23 cellular contexts compared by ENCODE assay signal in the genomic region with DNA sequence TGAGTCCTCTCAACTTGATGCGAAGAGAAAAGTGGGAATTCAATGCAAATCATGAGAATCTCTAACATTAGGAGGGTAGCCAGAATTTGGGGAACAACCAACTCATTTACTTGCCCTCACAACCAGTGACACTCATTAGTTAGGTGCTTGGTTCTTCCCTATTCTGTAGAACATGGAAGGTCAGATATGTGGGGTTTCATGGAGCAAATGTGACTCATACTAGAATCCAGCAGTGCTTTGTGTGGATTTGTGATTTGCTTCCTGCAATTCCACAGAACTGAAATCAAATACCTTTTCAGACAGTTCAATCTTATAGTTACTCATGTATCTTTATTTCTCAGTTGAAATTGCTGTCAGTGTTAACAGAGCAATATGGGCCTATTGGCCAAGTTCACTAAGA. TPM values are rescaled to one million over a fixed set of nuclear protein-coding genes. Genes with fewer than 3 reads are reported as not detected.
"Had no signal": no experiment of that assay in that cellular context is flagged by ENCODE, and none has a peak within 500 bp of the region (broad histone marks: within the 10 kb centered on the region; RNA-seq: fewer than 3 reads in every experiment).

No MANE protein-coding gene starts in this region.

- H3K36me3 Mint-ChIP-seq: activated naive CD4-positive, alpha-beta T cell treated with anti-CD3 and anti-CD28 coated beads, Interleukin-2, amount 50 U/mL, for 24 hours; memory B cell; naive thymus-derived CD8-positive, alpha-beta T cell; stimulated activated memory B cell treated with anti-CD40 and anti-IgM and Interleukin-4, amounts not matched to agents 10 μg/mL and 1 μg/mL and 100 μg/mL, for 72 hours had no signal

- DNase-seq: activated CD4-positive, alpha-beta T cell treated with anti-CD3 and anti-CD28 coated beads for 36 hours; activated CD8-positive, alpha-beta memory T cell treated with anti-CD3 and anti-CD28 coated beads, Interleukin-2, amount 50 U/mL, for 4 hours; activated CD8-positive, alpha-beta T cell treated with anti-CD3 and anti-CD28 coated beads for 36 hours; activated effector memory CD4-positive, alpha-beta T cell treated with anti-CD3 and anti-CD28 coated beads, Interleukin-2, amount 50 U/mL, for 16 hours; activated T-cell treated with anti-CD3 and anti-CD28 coated beads, Interleukin-2, amount 50 U/mL, for 48 hours; adrenal gland; caudate nucleus; colonic mucosa; effector CD8-positive, alpha-beta T cell; kidney; left ventricle myocardium inferior; naive thymus-derived CD8-positive, alpha-beta T cell; thyroid gland; WERI-Rb-1 had no signal

- H3K4me1 ChIP-seq: colonic mucosa, left ventricle myocardium inferior, parathyroid adenoma had no signal

- H3K9me3 ChIP-seq: adrenal gland, colonic mucosa, left ventricle myocardium inferior, neutrophil, thyroid gland had no signal

- H3K9me3 Mint-ChIP-seq: activated CD8-positive, alpha-beta T cell treated with anti-CD3 and anti-CD28 coated beads for 36 hours; activated naive CD4-positive, alpha-beta T cell treated with anti-CD3 and anti-CD28 coated beads, Interleukin-2, amount 50 U/mL, for 24 hours; memory B cell; naive thymus-derived CD8-positive, alpha-beta T cell; stimulated activated memory B cell treated with anti-CD40 and anti-IgM and Interleukin-4, amounts not matched to agents 10 μg/mL and 1 μg/mL and 100 μg/mL, for 72 hours had no signal

- H3K27me3 ChIP-seq: adrenal gland, colonic mucosa, hepatocyte, thyroid gland had no signal

- H3K36me3 ChIP-seq: adrenal gland, colonic mucosa, left ventricle myocardium inferior, neutrophil, thyroid gland, WERI-Rb-1 had no signal

- H3K4me3 ChIP-seq: adrenal gland, colonic mucosa, hepatocyte, left ventricle myocardium inferior, thyroid gland had no signal

- H3K27ac Mint-ChIP-seq: activated CD4-positive, alpha-beta T cell treated with anti-CD3 and anti-CD28 coated beads for 36 hours; activated CD8-positive, alpha-beta T cell treated with anti-CD3 and anti-CD28 coated beads for 36 hours; activated naive CD4-positive, alpha-beta T cell treated with anti-CD3 and anti-CD28 coated beads, Interleukin-2, amount 50 U/mL, for 24 hours; memory B cell; stimulated activated memory B cell treated with anti-CD40 and anti-IgM and Interleukin-4, amounts not matched to agents 10 μg/mL and 1 μg/mL and 100 μg/mL, for 72 hours had no signal

- H3K27ac ChIP-seq: adrenal gland, colonic mucosa, hepatocyte, left ventricle myocardium inferior, neutrophil, parathyroid adenoma, thyroid gland, WERI-Rb-1 had no signal

- ATAC-seq: activated CD4-positive, alpha-beta T cell treated with anti-CD3 and anti-CD28 coated beads for 36 hours; activated CD8-positive, alpha-beta T cell treated with anti-CD3 and anti-CD28 coated beads for 36 hours; naive thymus-derived CD8-positive, alpha-beta T cell; stimulated activated memory B cell treated with anti-CD40 and anti-IgM and Interleukin-4, amounts not matched to agents 10 μg/mL and 1 μg/mL and 100 μg/mL, for 72 hours had no signal

- H3K27me3 Mint-ChIP-seq: activated CD4-positive, alpha-beta T cell treated with anti-CD3 and anti-CD28 coated beads for 36 hours; activated CD8-positive, alpha-beta T cell treated with anti-CD3 and anti-CD28 coated beads for 36 hours; activated naive CD4-positive, alpha-beta T cell treated with anti-CD3 and anti-CD28 coated beads, Interleukin-2, amount 50 U/mL, for 24 hours; memory B cell; naive thymus-derived CD8-positive, alpha-beta T cell; stimulated activated memory B cell treated with anti-CD40 and anti-IgM and Interleukin-4, amounts not matched to agents 10 μg/mL and 1 μg/mL and 100 μg/mL, for 72 hours had no signal

- H3K4me3 Mint-ChIP-seq: activated CD4-positive, alpha-beta T cell treated with anti-CD3 and anti-CD28 coated beads for 36 hours; activated CD8-positive, alpha-beta T cell treated with anti-CD3 and anti-CD28 coated beads for 36 hours; activated naive CD4-positive, alpha-beta T cell treated with anti-CD3 and anti-CD28 coated beads, Interleukin-2, amount 50 U/mL, for 24 hours; memory B cell; naive thymus-derived CD8-positive, alpha-beta T cell; stimulated activated memory B cell treated with anti-CD40 and anti-IgM and Interleukin-4, amounts not matched to agents 10 μg/mL and 1 μg/mL and 100 μg/mL, for 72 hours had no signal

RNA-seq across cellular contexts. Expression of a gene that starts 45.5 kb away (rescaled TPM):
- total RNA-seq: activated CD4-positive, alpha-beta T cell treated with anti-CD3 and anti-CD28 coated beads for 36 hours; activated CD8-positive, alpha-beta T cell treated with anti-CD3 and anti-CD28 coated beads for 36 hours; adrenal gland; colonic mucosa; hepatocyte; kidney; left ventricle myocardium inferior; mucosa of gallbladder; naive thymus-derived CD8-positive, alpha-beta T cell; T-helper 1 cell treated with Interleukin-12 subunit alpha and Interleukin-12 subunit beta and Interleukin-4 antibody, amounts not matched to agents 30 ng/mL and 1 ng/mL, for 36 hours; thyroid gland; urinary bladder had no signal
